ENCODE assay signal across 39 cellular contexts in genomic region chr4:151219938-151220337, GRCh38. TPM values are rescaled to one million over a fixed set of nuclear protein-coding genes. Genes with fewer than 3 reads are reported as not detected.
"Had no signal": no experiment of that assay in that cellular context is flagged by ENCODE, and none has a peak within 500 bp of the region (broad histone marks: within the 10 kb centered on the region; RNA-seq: fewer than 3 reads in every experiment).

No MANE protein-coding gene starts in this region.

- H3K27me3 Mint-ChIP-seq: brain had no signal

- DNase-seq: activated CD4-positive, alpha-beta memory T cell treated with anti-CD3 and anti-CD28 coated beads, Interleukin-2, amount 10 ng/mL, durations not matched to agents 7 days and 5 days; activated CD4-positive, alpha-beta T cell treated with anti-CD3 and anti-CD28 coated beads for 1 hour; activated CD4-positive, alpha-beta T cell treated with anti-CD3 and anti-CD28 coated beads for 36 hours; activated CD4-positive, alpha-beta T cell treated with anti-CD3 and anti-CD28 coated beads for 48 hours; activated CD4-positive, alpha-beta T cell treated with anti-CD3 and anti-CD28 coated beads, Interleukin-2, amount 10 ng/mL, durations not matched to agents 7 days and 5 days; activated CD4-positive, alpha-beta T cell treated with anti-CD3 and anti-CD28 coated beads, Interleukin-2, amount 50 U/mL, for 48 hours; activated CD4-positive, CD25-positive, alpha-beta regulatory T cell; activated CD8-positive, alpha-beta memory T cell treated with anti-CD3 and anti-CD28 coated beads for 24 hours; activated CD8-positive, alpha-beta memory T cell treated with anti-CD3 and anti-CD28 coated beads, Interleukin-2, amount 10 ng/mL, durations not matched to agents 7 days and 5 days; activated CD8-positive, alpha-beta memory T cell treated with anti-CD3 and anti-CD28 coated beads, Interleukin-2, amount 50 U/mL, for 48 hours; activated CD8-positive, alpha-beta T cell treated with anti-CD3 and anti-CD28 coated beads, Interleukin-2, amount 10 ng/mL, durations not matched to agents 7 days and 5 days; activated effector memory CD4-positive, alpha-beta T cell treated with Interleukin-2 at 50 U/mL for 16 hours; activated gamma-delta T cell; activated naive CD4-positive, alpha-beta T cell treated with anti-CD3 and anti-CD28 coated beads, Interleukin-2, amount 10 ng/mL, durations not matched to agents 7 days and 5 days; activated naive CD4-positive, alpha-beta T cell treated with Interleukin-2 at 50 U/mL for 16 hours; activated naive CD8-positive, alpha-beta T cell treated with anti-CD3 and anti-CD28 coated beads, Interleukin-2, amount 10 ng/mL, durations not matched to agents 7 days and 5 days; activated naive CD8-positive, alpha-beta T cell treated with anti-CD3 and anti-CD28 coated beads, Interleukin-2, amount 50 U/mL, for 24 hours; activated T-cell treated with anti-CD3 and anti-CD28 coated beads, Interleukin-2, amount 50 U/mL, for 24 hours; activated T-cell treated with anti-CD3 and anti-CD28 coated beads, Interleukin-2, amount 50 U/mL, for 48 hours; amygdala; anterior cingulate cortex; central memory CD4-positive, alpha-beta T cell; T-helper 1 cell; T-helper 2 cell; T-helper 9 cell had no signal

- H3K9me3 ChIP-seq: ascending aorta, breast epithelium had no signal

- H3K4me1 Mint-ChIP-seq: activated CD4-positive, alpha-beta memory T cell treated with anti-CD3 and anti-CD28 coated beads, Interleukin-2, amount 10 ng/mL, durations not matched to agents 7 days and 5 days; activated CD4-positive, alpha-beta T cell treated with anti-CD3 and anti-CD28 coated beads for 36 hours; activated CD4-positive, alpha-beta T cell treated with anti-CD3 and anti-CD28 coated beads, Interleukin-2, amount 10 ng/mL, durations not matched to agents 7 days and 5 days; activated CD8-positive, alpha-beta memory T cell treated with anti-CD3 and anti-CD28 coated beads, Interleukin-2, amount 10 ng/mL, durations not matched to agents 7 days and 5 days; activated naive CD4-positive, alpha-beta T cell treated with anti-CD3 and anti-CD28 coated beads, Interleukin-2, amount 10 ng/mL, durations not matched to agents 7 days and 5 days; activated naive CD8-positive, alpha-beta T cell treated with anti-CD3 and anti-CD28 coated beads, Interleukin-2, amount 10 ng/mL, durations not matched to agents 7 days and 5 days; activated naive CD8-positive, alpha-beta T cell treated with anti-CD3 and anti-CD28 coated beads, Interleukin-2, amount 50 U/mL, for 24 hours had no signal

- H3K27ac ChIP-seq: ascending aorta, breast epithelium, VCaP had no signal

- H3K36me3 ChIP-seq: breast epithelium had no signal

- H3K27ac Mint-ChIP-seq: activated CD4-positive, alpha-beta memory T cell treated with anti-CD3 and anti-CD28 coated beads, Interleukin-2, amount 10 ng/mL, durations not matched to agents 7 days and 5 days; activated CD4-positive, alpha-beta T cell treated with anti-CD3 and anti-CD28 coated beads for 36 hours; activated CD4-positive, alpha-beta T cell treated with anti-CD3 and anti-CD28 coated beads, Interleukin-2, amount 10 ng/mL, durations not matched to agents 7 days and 5 days; activated CD8-positive, alpha-beta memory T cell treated with anti-CD3 and anti-CD28 coated beads, Interleukin-2, amount 10 ng/mL, durations not matched to agents 7 days and 5 days; activated CD8-positive, alpha-beta T cell treated with anti-CD3 and anti-CD28 coated beads, Interleukin-2, amount 10 ng/mL, durations not matched to agents 7 days and 5 days; activated naive CD4-positive, alpha-beta T cell treated with anti-CD3 and anti-CD28 coated beads, Interleukin-2, amount 10 ng/mL, durations not matched to agents 7 days and 5 days; activated naive CD4-positive, alpha-beta T cell treated with anti-CD3 and anti-CD28 coated beads, Interleukin-2, amount 50 U/mL, for 24 hours; activated naive CD8-positive, alpha-beta T cell; activated naive CD8-positive, alpha-beta T cell treated with anti-CD3 and anti-CD28 coated beads, Interleukin-2, amount 10 ng/mL, durations not matched to agents 7 days and 5 days; activated naive CD8-positive, alpha-beta T cell treated with anti-CD3 and anti-CD28 coated beads, Interleukin-2, amount 50 U/mL, for 24 hours; activated T-cell treated with anti-CD3 and anti-CD28 coated beads, Interleukin-2, amount 50 U/mL, for 24 hours; activated T-helper 2 cell treated with anti-CD3 and anti-CD28 coated beads, Interferon-gamma antibody, Interleukin-2, Interleukin-4, amounts not matched to agents 10 μg/mL and 5 μg/mL and 100 μg/mL, durations not matched to agents 14 hours and 24 hours and 36 hours; brain; T-helper 1 cell treated with Interleukin-12 subunit alpha and Interleukin-12 subunit beta and Interleukin-4 antibody, amounts not matched to agents 30 μg/mL and 1 μg/mL, for 36 hours; T-helper 2 cell treated with Interferon-gamma antibody and Interleukin-4, amounts not matched to agents 5 μg/mL and 100 μg/mL, for 36 hours; WTC11 had no signal

- ATAC-seq: activated CD4-positive, alpha-beta T cell treated with anti-CD3 and anti-CD28 coated beads for 36 hours; activated CD4-positive, CD25-positive, alpha-beta regulatory T cell treated with anti-CD3 and anti-CD28 coated beads, Interleukin-2, amount 50 U/mL, for 24 hours; activated CD8-positive, alpha-beta memory T cell treated with anti-CD3 and anti-CD28 coated beads, Interleukin-2, amount 10 ng/mL, durations not matched to agents 7 days and 5 days; activated CD8-positive, alpha-beta T cell treated with anti-CD3 and anti-CD28 coated beads, Interleukin-2, amount 10 ng/mL, durations not matched to agents 7 days and 5 days; activated naive CD8-positive, alpha-beta T cell treated with anti-CD3 and anti-CD28 coated beads, Interleukin-2, amount 50 U/mL, for 24 hours; WTC11 had no signal

- H3K4me1 ChIP-seq: breast epithelium had no signal

- H3K36me3 Mint-ChIP-seq: activated CD8-positive, alpha-beta memory T cell treated with anti-CD3 and anti-CD28 coated beads, Interleukin-2, amount 10 ng/mL, durations not matched to agents 7 days and 5 days; activated naive CD4-positive, alpha-beta T cell treated with anti-CD3 and anti-CD28 coated beads, Interleukin-2, amount 10 ng/mL, durations not matched to agents 7 days and 5 days; activated naive CD4-positive, alpha-beta T cell treated with anti-CD3 and anti-CD28 coated beads, Interleukin-2, amount 50 U/mL, for 24 hours; activated naive CD8-positive, alpha-beta T cell; activated naive CD8-positive, alpha-beta T cell treated with anti-CD3 and anti-CD28 coated beads, Interleukin-2, amount 10 ng/mL, durations not matched to agents 7 days and 5 days had no signal

- H3K27me3 ChIP-seq: ascending aorta, breast epithelium had no signal

- H3K4me3 ChIP-seq: ascending aorta, breast epithelium had no signal

- H3K9me3 Mint-ChIP-seq: activated CD4-positive, alpha-beta memory T cell treated with anti-CD3 and anti-CD28 coated beads, Interleukin-2, amount 10 ng/mL, durations not matched to agents 7 days and 5 days; activated CD4-positive, alpha-beta T cell treated with anti-CD3 and anti-CD28 coated beads, Interleukin-2, amount 10 ng/mL, durations not matched to agents 7 days and 5 days; activated naive CD4-positive, alpha-beta T cell treated with anti-CD3 and anti-CD28 coated beads, Interleukin-2, amount 10 ng/mL, durations not matched to agents 7 days and 5 days; activated naive CD4-positive, alpha-beta T cell treated with anti-CD3 and anti-CD28 coated beads, Interleukin-2, amount 50 U/mL, for 24 hours; activated naive CD8-positive, alpha-beta T cell treated with anti-CD3 and anti-CD28 coated beads, Interleukin-2, amount 10 ng/mL, durations not matched to agents 7 days and 5 days; activated naive CD8-positive, alpha-beta T cell treated with anti-CD3 and anti-CD28 coated beads, Interleukin-2, amount 50 U/mL, for 24 hours; activated T-cell treated with anti-CD3 and anti-CD28 coated beads, Interleukin-2, amount 50 U/mL, for 24 hours; activated T-helper 2 cell treated with anti-CD3 and anti-CD28 coated beads, Interferon-gamma antibody, Interleukin-2, Interleukin-4, amounts not matched to agents 10 μg/mL and 5 μg/mL and 100 μg/mL, durations not matched to agents 14 hours and 24 hours and 36 hours; T-helper 1 cell treated with Interleukin-12 subunit alpha and Interleukin-12 subunit beta and Interleukin-4 antibody, amounts not matched to agents 30 μg/mL and 1 μg/mL, for 36 hours; T-helper 2 cell treated with Interferon-gamma antibody and Interleukin-4, amounts not matched to agents 5 μg/mL and 100 μg/mL, for 36 hours had no signal

- H3K4me3 Mint-ChIP-seq: activated CD4-positive, alpha-beta memory T cell treated with anti-CD3 and anti-CD28 coated beads, Interleukin-2, amount 10 ng/mL, durations not matched to agents 7 days and 5 days; activated CD4-positive, alpha-beta T cell treated with anti-CD3 and anti-CD28 coated beads for 36 hours; activated CD4-positive, alpha-beta T cell treated with anti-CD3 and anti-CD28 coated beads, Interleukin-2, amount 10 ng/mL, durations not matched to agents 7 days and 5 days; activated CD8-positive, alpha-beta memory T cell treated with anti-CD3 and anti-CD28 coated beads, Interleukin-2, amount 10 ng/mL, durations not matched to agents 7 days and 5 days; activated CD8-positive, alpha-beta T cell treated with anti-CD3 and anti-CD28 coated beads, Interleukin-2, amount 10 ng/mL, durations not matched to agents 7 days and 5 days; activated naive CD4-positive, alpha-beta T cell treated with anti-CD3 and anti-CD28 coated beads, Interleukin-2, amount 10 ng/mL, durations not matched to agents 7 days and 5 days; activated naive CD4-positive, alpha-beta T cell treated with anti-CD3 and anti-CD28 coated beads, Interleukin-2, amount 50 U/mL, for 24 hours; activated naive CD8-positive, alpha-beta T cell; activated naive CD8-positive, alpha-beta T cell treated with anti-CD3 and anti-CD28 coated beads, Interleukin-2, amount 10 ng/mL, durations not matched to agents 7 days and 5 days; activated naive CD8-positive, alpha-beta T cell treated with anti-CD3 and anti-CD28 coated beads, Interleukin-2, amount 50 U/mL, for 24 hours; activated T-cell treated with anti-CD3 and anti-CD28 coated beads, Interleukin-2, amount 50 U/mL, for 24 hours; brain; T-helper 1 cell treated with Interleukin-12 subunit alpha and Interleukin-12 subunit beta and Interleukin-4 antibody, amounts not matched to agents 30 μg/mL and 1 μg/mL, for 36 hours; T-helper 2 cell treated with Interferon-gamma antibody and Interleukin-4, amounts not matched to agents 5 μg/mL and 100 μg/mL, for 36 hours; WTC11 had no signal

RNA-seq across cellular contexts. Expression of gene PRSS48, which starts 57.0 kb away (rescaled TPM):
- total RNA-seq: activated CD4-positive, alpha-beta memory T cell treated with anti-CD3 and anti-CD28 coated beads, Interleukin-2, amount 10 ng/mL, durations not matched to agents 7 days and 5 days; activated CD4-positive, alpha-beta T cell treated with anti-CD3 and anti-CD28 coated beads for 36 hours; activated CD4-positive, alpha-beta T cell treated with anti-CD3 and anti-CD28 coated beads, Interleukin-2, amount 10 ng/mL, durations not matched to agents 7 days and 5 days; activated CD8-positive, alpha-beta memory T cell treated with anti-CD3 and anti-CD28 coated beads, Interleukin-2, amount 10 ng/mL, durations not matched to agents 7 days and 5 days; activated CD8-positive, alpha-beta T cell treated with anti-CD3 and anti-CD28 coated beads, Interleukin-2, amount 10 ng/mL, durations not matched to agents 7 days and 5 days; activated naive CD8-positive, alpha-beta T cell treated with anti-CD3 and anti-CD28 coated beads, Interleukin-2, amount 10 ng/mL, durations not matched to agents 7 days and 5 days; activated T-helper 2 cell treated with anti-CD3 and anti-CD28 coated beads, Interferon-gamma antibody, Interleukin-2, Interleukin-4, amounts not matched to agents 10 μg/mL and 5 μg/mL and 100 μg/mL, durations not matched to agents 14 hours and 24 hours and 36 hours; ascending aorta; breast epithelium; cardiac septum; cerebellum; WTC11 had no signal
- polyA plus RNA-seq: adipose tissue had no signal
